14 cellular contexts compared by ENCODE assay signal in genomic region chr7:69808401-69808800, GRCh38.
A peak's percentile ranks its signal among the peaks of the same experiment; 100 is the strongest.
DNase-seq lines count a peak whose midpoint lies in the region; ATAC-seq and TF ChIP-seq lines count a peak whose summit lies in the region.
"Had no signal": no experiment of that assay in that cellular context is flagged by ENCODE, and none has a peak within 500 bp of the region (broad histone marks: within the 10 kb centered on the region; RNA-seq: fewer than 3 reads in every experiment).

No MANE protein-coding gene starts in this region.

- peak overlapping the region; percentile 88 for H3K27ac Mint-ChIP-seq in glutamatergic neuron (ENCODE audit: unreplicated experiment)
- H3K27ac Mint-ChIP-seq in activated T-helper 2 cell treated with anti-CD3 and anti-CD28 coated beads, Interferon-gamma antibody, Interleukin-2, Interleukin-4, amounts not matched to agents 10 μg/mL and 5 μg/mL and 100 μg/mL, durations not matched to agents 14 hours and 24 hours and 36 hours = no peak overlapping the region
- H3K27ac Mint-ChIP-seq in activated CD4-positive, alpha-beta memory T cell treated with anti-CD3 and anti-CD28 coated beads, Interleukin-2, amount 10 ng/mL, durations not matched to agents 7 days and 5 days = no peak overlapping the region
- H3K27ac Mint-ChIP-seq: CD14-positive monocyte; CD8-positive, alpha-beta memory T cell had no signal

- H3K4me1 ChIP-seq in SJCRH30 (peaks cover 57% of the 10 kb centered on the region), PC-9 (replicated peaks; ENCODE audit: insufficient read depth) (no peaks in the 10 kb centered on the region)
- H3K4me1 ChIP-seq: HAP-1 had no signal

- POLR2A ChIA-PET in PC-9 (lab: Charles Lee; ENCODE audit: unreplicated experiment) = no interaction called here
- POLR2A ChIA-PET in activated CD4-positive, alpha-beta memory T cell treated with anti-CD3 and anti-CD28 coated beads, Interleukin-2, amount 10 ng/mL, durations not matched to agents 7 days and 5 days (lab: Charles Lee) = no interaction called here

- BruUV-seq in PC-9 (replicated peaks; lab: Mats Ljungman, UMichigan) = no TSS peak

- DNase-seq in GM03348 (ENCODE audit: low spot score) (peak; percentile 20), SJCRH30 (peak; percentile 54 to 68), choroid plexus epithelial cell (ENCODE audit: low read depth) (peak; percentile 10), glutamatergic neuron (no peak), PC-9 (no peak)
- DNase-seq in activated T-helper 2 cell treated with anti-CD3 and anti-CD28 coated beads, Interferon-gamma antibody, Interleukin-2, Interleukin-4, amounts not matched to agents 10 μg/mL and 5 μg/mL and 100 μg/mL, durations not matched to agents 14 hours and 24 hours and 36 hours (ENCODE audit: low spot score) = no peak
- DNase-seq in activated CD4-positive, alpha-beta memory T cell treated with anti-CD3 and anti-CD28 coated beads, Interleukin-2, amount 10 ng/mL, durations not matched to agents 7 days and 5 days = no peak
- DNase-seq: Caco-2; CD8-positive, alpha-beta memory T cell; GOT3 had no signal

- no peak overlapping the region for H3K4me3 ChIP-seq in SJCRH30
- H3K4me3 ChIP-seq in choroid plexus epithelial cell (ENCODE audit: low read depth, low read length) = no peak overlapping the region
- H3K4me3 ChIP-seq in PC-9 = no peak overlapping the region
- H3K4me3 ChIP-seq: HAP-1 had no signal

- H3K9me3 Mint-ChIP-seq in glutamatergic neuron (ENCODE audit: unreplicated experiment) = peaks cover 14% of the 10 kb centered on the region
- no peaks in the 10 kb centered on the region for H3K9me3 Mint-ChIP-seq in activated T-helper 2 cell treated with anti-CD3 and anti-CD28 coated beads, Interferon-gamma antibody, Interleukin-2, Interleukin-4, amounts not matched to agents 10 μg/mL and 5 μg/mL and 100 μg/mL, durations not matched to agents 14 hours and 24 hours and 36 hours
- peaks cover 3% of the 10 kb centered on the region for H3K9me3 Mint-ChIP-seq in activated CD4-positive, alpha-beta memory T cell treated with anti-CD3 and anti-CD28 coated beads, Interleukin-2, amount 10 ng/mL, durations not matched to agents 7 days and 5 days
- H3K9me3 Mint-ChIP-seq: CD14-positive monocyte; CD8-positive, alpha-beta memory T cell had no signal

- H3K9me3 ChIP-seq in SJCRH30 (replicated peaks) = peaks cover 8% of the 10 kb centered on the region; the same call in 1 of the 2 replicates
- H3K9me3 ChIP-seq in PC-9 (ENCODE audit: insufficient read depth, low read depth) = no peaks in the 10 kb centered on the region; the same call in 1 of the 2 replicates
- H3K9me3 ChIP-seq: Caco-2, HAP-1 had no signal

- H3K27me3 Mint-ChIP-seq in glutamatergic neuron (ENCODE audit: unreplicated experiment) = peaks cover 14% of the 10 kb centered on the region
- no peaks in the 10 kb centered on the region for H3K27me3 Mint-ChIP-seq in activated T-helper 2 cell treated with anti-CD3 and anti-CD28 coated beads, Interferon-gamma antibody, Interleukin-2, Interleukin-4, amounts not matched to agents 10 μg/mL and 5 μg/mL and 100 μg/mL, durations not matched to agents 14 hours and 24 hours and 36 hours (ENCODE audit: low read depth)
- no peaks in the 10 kb centered on the region for H3K27me3 Mint-ChIP-seq in activated CD4-positive, alpha-beta memory T cell treated with anti-CD3 and anti-CD28 coated beads, Interleukin-2, amount 10 ng/mL, durations not matched to agents 7 days and 5 days
- H3K27me3 Mint-ChIP-seq: CD8-positive, alpha-beta memory T cell had no signal

- peaks cover 52% of the 10 kb centered on the region for H3K4me1 Mint-ChIP-seq in glutamatergic neuron (ENCODE audit: low read depth, unreplicated experiment)
- H3K4me1 Mint-ChIP-seq in activated T-helper 2 cell treated with anti-CD3 and anti-CD28 coated beads, Interferon-gamma antibody, Interleukin-2, Interleukin-4, amounts not matched to agents 10 μg/mL and 5 μg/mL and 100 μg/mL, durations not matched to agents 14 hours and 24 hours and 36 hours (ENCODE audit: low read depth) = peaks cover 3% of the 10 kb centered on the region
- peaks cover 9% of the 10 kb centered on the region for H3K4me1 Mint-ChIP-seq in activated CD4-positive, alpha-beta memory T cell treated with anti-CD3 and anti-CD28 coated beads, Interleukin-2, amount 10 ng/mL, durations not matched to agents 7 days and 5 days

- H3K36me3 ChIP-seq in SJCRH30 = no peaks in the 10 kb centered on the region
- H3K36me3 ChIP-seq in PC-9 (ENCODE audit: low read depth) = no peaks in the 10 kb centered on the region
- H3K36me3 ChIP-seq: HAP-1 had no signal

- no peaks in the 10 kb centered on the region for H3K9me2 ChIP-seq in PC-9 (ENCODE audit: insufficient read depth)

- H3K4me2 ChIP-seq in PC-9 = no peak overlapping the region

- intact Hi-C loops in PC-9 (cut with micrococcal nuclease; ENCODE audit: unreplicated experiment) = no loop called here
- intact Hi-C loops in activated T-helper 2 cell treated with anti-CD3 and anti-CD28 coated beads, Interferon-gamma antibody, Interleukin-2, Interleukin-4, amounts not matched to agents 10 μg/mL and 5 μg/mL and 100 μg/mL, durations not matched to agents 14 hours and 24 hours and 36 hours (cut with micrococcal nuclease) = no loop called here

- H3F3A ChIP-seq in PC-9 (ENCODE audit: insufficient read depth, low read depth) = no peaks in the 10 kb centered on the region

- H3K27me3 ChIP-seq in SJCRH30 (no peaks in the 10 kb centered on the region), PC-9 (ENCODE audit: insufficient read depth, low read depth) (no peaks in the 10 kb centered on the region)

- no peak overlapping the region for H2AFZ ChIP-seq in PC-9

- no peak for TF ChIP-seq CTCF in choroid plexus epithelial cell (conservative IDR thresholded peaks at IDR 0.05; ENCODE audit: low read depth, low read length)
- no peak for TF ChIP-seq CTCF in glutamatergic neuron (IDR thresholded peaks at IDR 0.05; ENCODE audit: partially characterized antibody, unreplicated experiment)
- no peak for TF ChIP-seq CTCF in PC-9 (conservative IDR thresholded peaks at IDR 0.05)

- H3K27ac ChIP-seq in SJCRH30 = peak overlapping the region; percentile 94
- H3K27ac ChIP-seq in PC-9 = no peak overlapping the region
- H3K27ac ChIP-seq: HL-60 had no signal

- H3K79me2 ChIP-seq in PC-9 (ENCODE audit: low read depth) = no peaks in the 10 kb centered on the region

- no peak for ATAC-seq in HG02870 (IDR thresholded peaks at IDR 0.05; ENCODE audit: unreplicated experiment)

- no peak overlapping the region for H3K4me3 Mint-ChIP-seq in glutamatergic neuron (ENCODE audit: unreplicated experiment)
- no peak overlapping the region for H3K4me3 Mint-ChIP-seq in activated T-helper 2 cell treated with anti-CD3 and anti-CD28 coated beads, Interferon-gamma antibody, Interleukin-2, Interleukin-4, amounts not matched to agents 10 μg/mL and 5 μg/mL and 100 μg/mL, durations not matched to agents 14 hours and 24 hours and 36 hours (ENCODE audit: low read depth)
- H3K4me3 Mint-ChIP-seq in activated CD4-positive, alpha-beta memory T cell treated with anti-CD3 and anti-CD28 coated beads, Interleukin-2, amount 10 ng/mL, durations not matched to agents 7 days and 5 days = no peak overlapping the region
- H3K4me3 Mint-ChIP-seq: CD14-positive monocyte; CD8-positive, alpha-beta memory T cell had no signal

- H4K20me1 ChIP-seq in PC-9 (ENCODE audit: insufficient read depth) = no peaks in the 10 kb centered on the region

- CTCF ChIA-PET in PC-9 (lab: Charles Lee) = no interaction called here
- CTCF ChIA-PET in activated CD4-positive, alpha-beta memory T cell treated with anti-CD3 and anti-CD28 coated beads, Interleukin-2, amount 10 ng/mL, durations not matched to agents 7 days and 5 days (lab: Charles Lee) = no interaction called here

- no peaks in the 10 kb centered on the region for H3K36me3 Mint-ChIP-seq in glutamatergic neuron (ENCODE audit: unreplicated experiment)
- no peaks in the 10 kb centered on the region for H3K36me3 Mint-ChIP-seq in activated T-helper 2 cell treated with anti-CD3 and anti-CD28 coated beads, Interferon-gamma antibody, Interleukin-2, Interleukin-4, amounts not matched to agents 10 μg/mL and 5 μg/mL and 100 μg/mL, durations not matched to agents 14 hours and 24 hours and 36 hours (ENCODE audit: low read depth)
- H3K36me3 Mint-ChIP-seq in activated CD4-positive, alpha-beta memory T cell treated with anti-CD3 and anti-CD28 coated beads, Interleukin-2, amount 10 ng/mL, durations not matched to agents 7 days and 5 days (ENCODE audit: low read depth) = no peaks in the 10 kb centered on the region
- H3K36me3 Mint-ChIP-seq: CD14-positive monocyte; CD8-positive, alpha-beta memory T cell had no signal

Comparison
In these comparisons a context has a peak if more than half of its experiments do, and no peak if none do; other contexts are left out.
1. DNase-seq: peak in GM03348 (single experiment), SJCRH30 (2 of 2) and choroid plexus epithelial cell (single experiment); none in glutamatergic neuron (single experiment), PC-9 (0 of 2), activated T-helper 2 cell treated with anti-CD3 and anti-CD28 coated beads, Interferon-gamma antibody, Interleukin-2, Interleukin-4, amounts not matched to agents 10 μg/mL and 5 μg/mL and 100 μg/mL, durations not matched to agents 14 hours and 24 hours and 36 hours (single experiment) and activated CD4-positive, alpha-beta memory T cell treated with anti-CD3 and anti-CD28 coated beads, Interleukin-2, amount 10 ng/mL, durations not matched to agents 7 days and 5 days (single experiment).